1 cellular context compared by ENCODE assay signal in the genomic region with DNA sequence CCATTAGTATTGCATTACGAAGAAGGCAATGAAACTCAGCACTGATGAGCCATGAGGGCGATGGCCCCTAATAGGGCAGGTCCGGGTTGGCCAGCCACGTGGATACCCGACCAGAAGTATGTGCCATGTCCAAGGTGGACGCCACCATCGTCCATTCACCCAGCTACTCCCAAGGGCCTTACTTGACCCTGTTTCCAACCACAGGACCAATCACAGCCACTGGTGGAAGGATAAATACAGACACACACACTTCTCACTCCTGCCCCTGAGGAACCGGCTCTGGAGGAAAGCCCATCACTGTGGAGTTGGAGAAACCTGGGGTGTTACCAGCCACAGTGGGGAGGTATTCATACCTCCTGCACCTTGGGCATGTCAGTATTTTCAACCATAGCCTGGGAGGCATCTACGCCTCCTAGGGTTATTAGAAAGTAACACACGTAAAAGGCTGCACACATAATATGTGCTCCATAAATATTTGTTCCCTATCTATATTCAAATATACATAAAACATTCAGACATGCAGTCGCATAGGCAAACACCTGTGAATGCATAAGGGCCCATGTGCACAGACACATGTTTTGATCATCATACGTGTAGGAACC.
TF ChIP-seq lines count a peak whose summit lies in the region.

No MANE protein-coding gene starts in this region.

TF ChIP-seq in H1, 55 proteins besides CTCF, POLR2A, EP300 and RAD21:
- TF ChIP-seq, protein P1, sequence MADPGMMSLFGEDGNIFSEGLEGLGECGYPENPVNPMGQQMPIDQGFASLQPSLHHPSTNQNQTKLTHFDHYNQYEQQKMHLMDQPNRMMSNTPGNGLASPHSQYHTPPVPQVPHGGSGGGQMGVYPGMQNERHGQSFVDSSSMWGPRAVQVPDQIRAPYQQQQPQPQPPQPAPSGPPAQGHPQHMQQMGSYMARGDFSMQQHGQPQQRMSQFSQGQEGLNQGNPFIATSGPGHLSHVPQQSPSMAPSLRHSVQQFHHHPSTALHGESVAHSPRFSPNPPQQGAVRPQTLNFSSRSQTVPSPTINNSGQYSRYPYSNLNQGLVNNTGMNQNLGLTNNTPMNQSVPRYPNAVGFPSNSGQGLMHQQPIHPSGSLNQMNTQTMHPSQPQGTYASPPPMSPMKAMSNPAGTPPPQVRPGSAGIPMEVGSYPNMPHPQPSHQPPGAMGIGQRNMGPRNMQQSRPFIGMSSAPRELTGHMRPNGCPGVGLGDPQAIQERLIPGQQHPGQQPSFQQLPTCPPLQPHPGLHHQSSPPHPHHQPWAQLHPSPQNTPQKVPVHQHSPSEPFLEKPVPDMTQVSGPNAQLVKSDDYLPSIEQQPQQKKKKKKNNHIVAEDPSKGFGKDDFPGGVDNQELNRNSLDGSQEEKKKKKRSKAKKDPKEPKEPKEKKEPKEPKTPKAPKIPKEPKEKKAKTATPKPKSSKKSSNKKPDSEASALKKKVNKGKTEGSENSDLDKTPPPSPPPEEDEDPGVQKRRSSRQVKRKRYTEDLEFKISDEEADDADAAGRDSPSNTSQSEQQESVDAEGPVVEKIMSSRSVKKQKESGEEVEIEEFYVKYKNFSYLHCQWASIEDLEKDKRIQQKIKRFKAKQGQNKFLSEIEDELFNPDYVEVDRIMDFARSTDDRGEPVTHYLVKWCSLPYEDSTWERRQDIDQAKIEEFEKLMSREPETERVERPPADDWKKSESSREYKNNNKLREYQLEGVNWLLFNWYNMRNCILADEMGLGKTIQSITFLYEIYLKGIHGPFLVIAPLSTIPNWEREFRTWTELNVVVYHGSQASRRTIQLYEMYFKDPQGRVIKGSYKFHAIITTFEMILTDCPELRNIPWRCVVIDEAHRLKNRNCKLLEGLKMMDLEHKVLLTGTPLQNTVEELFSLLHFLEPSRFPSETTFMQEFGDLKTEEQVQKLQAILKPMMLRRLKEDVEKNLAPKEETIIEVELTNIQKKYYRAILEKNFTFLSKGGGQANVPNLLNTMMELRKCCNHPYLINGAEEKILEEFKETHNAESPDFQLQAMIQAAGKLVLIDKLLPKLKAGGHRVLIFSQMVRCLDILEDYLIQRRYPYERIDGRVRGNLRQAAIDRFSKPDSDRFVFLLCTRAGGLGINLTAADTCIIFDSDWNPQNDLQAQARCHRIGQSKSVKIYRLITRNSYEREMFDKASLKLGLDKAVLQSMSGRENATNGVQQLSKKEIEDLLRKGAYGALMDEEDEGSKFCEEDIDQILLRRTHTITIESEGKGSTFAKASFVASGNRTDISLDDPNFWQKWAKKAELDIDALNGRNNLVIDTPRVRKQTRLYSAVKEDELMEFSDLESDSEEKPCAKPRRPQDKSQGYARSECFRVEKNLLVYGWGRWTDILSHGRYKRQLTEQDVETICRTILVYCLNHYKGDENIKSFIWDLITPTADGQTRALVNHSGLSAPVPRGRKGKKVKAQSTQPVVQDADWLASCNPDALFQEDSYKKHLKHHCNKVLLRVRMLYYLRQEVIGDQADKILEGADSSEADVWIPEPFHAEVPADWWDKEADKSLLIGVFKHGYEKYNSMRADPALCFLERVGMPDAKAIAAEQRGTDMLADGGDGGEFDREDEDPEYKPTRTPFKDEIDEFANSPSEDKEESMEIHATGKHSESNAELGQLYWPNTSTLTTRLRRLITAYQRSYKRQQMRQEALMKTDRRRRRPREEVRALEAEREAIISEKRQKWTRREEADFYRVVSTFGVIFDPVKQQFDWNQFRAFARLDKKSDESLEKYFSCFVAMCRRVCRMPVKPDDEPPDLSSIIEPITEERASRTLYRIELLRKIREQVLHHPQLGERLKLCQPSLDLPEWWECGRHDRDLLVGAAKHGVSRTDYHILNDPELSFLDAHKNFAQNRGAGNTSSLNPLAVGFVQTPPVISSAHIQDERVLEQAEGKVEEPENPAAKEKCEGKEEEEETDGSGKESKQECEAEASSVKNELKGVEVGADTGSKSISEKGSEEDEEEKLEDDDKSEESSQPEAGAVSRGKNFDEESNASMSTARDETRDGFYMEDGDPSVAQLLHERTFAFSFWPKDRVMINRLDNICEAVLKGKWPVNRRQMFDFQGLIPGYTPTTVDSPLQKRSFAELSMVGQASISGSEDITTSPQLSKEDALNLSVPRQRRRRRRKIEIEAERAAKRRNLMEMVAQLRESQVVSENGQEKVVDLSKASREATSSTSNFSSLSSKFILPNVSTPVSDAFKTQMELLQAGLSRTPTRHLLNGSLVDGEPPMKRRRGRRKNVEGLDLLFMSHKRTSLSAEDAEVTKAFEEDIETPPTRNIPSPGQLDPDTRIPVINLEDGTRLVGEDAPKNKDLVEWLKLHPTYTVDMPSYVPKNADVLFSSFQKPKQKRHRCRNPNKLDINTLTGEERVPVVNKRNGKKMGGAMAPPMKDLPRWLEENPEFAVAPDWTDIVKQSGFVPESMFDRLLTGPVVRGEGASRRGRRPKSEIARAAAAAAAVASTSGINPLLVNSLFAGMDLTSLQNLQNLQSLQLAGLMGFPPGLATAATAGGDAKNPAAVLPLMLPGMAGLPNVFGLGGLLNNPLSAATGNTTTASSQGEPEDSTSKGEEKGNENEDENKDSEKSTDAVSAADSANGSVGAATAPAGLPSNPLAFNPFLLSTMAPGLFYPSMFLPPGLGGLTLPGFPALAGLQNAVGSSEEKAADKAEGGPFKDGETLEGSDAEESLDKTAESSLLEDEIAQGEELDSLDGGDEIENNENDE (IDR thresholded peaks at IDR 0.05; ENCODE audit: insufficient replicate concordance, low read length), result no peak
- no peak for TF ChIP-seq SIN3A (conservative IDR thresholded peaks at IDR 0.05 in 1 of 2, IDR thresholded peaks at IDR 0.05 in 1 of 2; ENCODE audit: low read depth in 1 of 2, low read length in 2 of 2)
- TF ChIP-seq CREB1 (IDR thresholded peaks at IDR 0.05), result no peak
- no peak for TF ChIP-seq CEBPB (IDR thresholded peaks at IDR 0.05; ENCODE audit: low read depth, low read length)
